ENCODE assay signal across 22 cellular contexts in genomic region chr15:75356006-75356405, GRCh38. TPM values are rescaled to one million over a fixed set of nuclear protein-coding genes. Genes with fewer than 3 reads are reported as not detected.
A peak's percentile ranks its signal among the peaks of the same experiment; 100 is the strongest.
DNase-seq lines count a peak whose midpoint lies in the region; ATAC-seq, FAIRE-seq and TF ChIP-seq lines count a peak whose summit lies in the region.
"Had no signal": no experiment of that assay in that cellular context is flagged by ENCODE, and none has a peak within 500 bp of the region (broad histone marks: within the 10 kb centered on the region; RNA-seq: fewer than 3 reads in every experiment).

No MANE protein-coding gene starts in this region.

- H3K4me3 ChIP-seq in IMR-90 (ENCODE audit: insufficient read depth, low read depth, low read length) (no peak overlapping the region), neuronal stem cell (ENCODE audit: low read length in 2 of 2) (no peak overlapping the region), BE2C (ENCODE audit: low read depth, low read length) (no peak overlapping the region)
- H3K4me3 ChIP-seq: BLaER1 treated with 17β-estradiol and CSF1 and Interleukin-3, amounts not matched to agents 10 nM and 100 nM; PC-9 had no signal

- H3K56ac ChIP-seq in IMR-90 (ENCODE audit: extremely low read depth, insufficient read depth, low read length) = no peak overlapping the region

- peak overlapping the region; percentile 19 for H2AK9ac ChIP-seq in IMR-90 (replicated peaks; ENCODE audit: low read depth, low read length, poor library complexity)

- H3K4me1 Mint-ChIP-seq in activated CD4-positive, alpha-beta T cell treated with anti-CD3 and anti-CD28 coated beads, Interleukin-2, amount 10 ng/mL, durations not matched to agents 24 days and 14 days = no peaks in the 10 kb centered on the region

- H3K4me2 ChIP-seq in IMR-90 (ENCODE audit: low read depth, low read length) (no peak overlapping the region), neuronal stem cell (ENCODE audit: insufficient read depth, low read length, poor library complexity, severe bottlenecking) (no peak overlapping the region)
- H3K4me2 ChIP-seq: BLaER1 treated with 17β-estradiol and CSF1 and Interleukin-3, amounts not matched to agents 10 nM and 100 nM; PC-9 had no signal

- in situ Hi-C loops in IMR-90 (cut with MboI; ENCODE audit: low sequenced_read_pairs) = no loop called here

- H3K36me3 ChIP-seq in IMR-90 (ENCODE audit: control insufficient read depth, insufficient read depth, low read length) = peaks cover 46% of the 10 kb centered on the region
- peaks cover 30 to 52% of the 10 kb centered on the region in 2 donors for H3K36me3 ChIP-seq in neuronal stem cell (replicated peaks in 1 of 2; ENCODE audit: control insufficient read depth in 2 of 2, insufficient read depth in 2 of 2, low read length in 2 of 2)
- H3K36me3 ChIP-seq in BE2C = peaks cover 20% of the 10 kb centered on the region

- no peaks in the 10 kb centered on the region for H3K9me3 ChIP-seq in IMR-90 (ENCODE audit: control insufficient read depth, insufficient read depth, low read length)
- H3K9me3 ChIP-seq in neuronal stem cell (replicated peaks in 1 of 2; ENCODE audit: control insufficient read depth in 2 of 2, insufficient read depth in 1 of 2, low read depth in 1 of 2, low read length in 2 of 2) = peaks cover 0 to 2% of the 10 kb centered on the region in 2 donors
- no peaks in the 10 kb centered on the region for H3K9me3 ChIP-seq in BE2C
- H3K9me3 ChIP-seq: BLaER1 treated with 17β-estradiol and CSF1 and Interleukin-3, amounts not matched to agents 10 nM and 100 nM had no signal

- H3K23ac ChIP-seq in IMR-90 (ENCODE audit: low read depth, low read length) (no peak overlapping the region), neuronal stem cell (ENCODE audit: low read depth, low read length, poor library complexity) (peak overlapping the region; percentile 25)

- H2BK120ac ChIP-seq in IMR-90 (ENCODE audit: low read depth, low read length) (no peak overlapping the region), neuronal stem cell (ENCODE audit: low read depth, low read length) (no peak overlapping the region)

- no peaks in the 10 kb centered on the region for H3K4me1 ChIP-seq in IMR-90 (ENCODE audit: control insufficient read depth, insufficient read depth, low read length)
- no peaks in the 10 kb centered on the region for H3K4me1 ChIP-seq in neuronal stem cell (ENCODE audit: control insufficient read depth in 2 of 2, insufficient read depth in 1 of 2, low read depth in 1 of 2, low read length in 2 of 2)
- no peaks in the 10 kb centered on the region for H3K4me1 ChIP-seq in BE2C

- TF ChIP-seq POLR2A in GM12891 (IDR thresholded peaks at IDR 0.05; ENCODE audit: low read depth, low read length) (no peak), IMR-90 (IDR thresholded peaks at IDR 0.05; ENCODE audit: low read depth, low read length) (no peak)

- H3K27me3 Mint-ChIP-seq in activated CD4-positive, alpha-beta T cell treated with anti-CD3 and anti-CD28 coated beads, Interleukin-2, amount 10 ng/mL, durations not matched to agents 24 days and 14 days = no peaks in the 10 kb centered on the region
- H3K27me3 Mint-ChIP-seq: CD4-positive, alpha-beta T cell; IgD-negative memory B cell had no signal

- TF ChIP-seq CTCF in IMR-90 (conservative IDR thresholded peaks at IDR 0.05; ENCODE audit: low read depth, low read length) = no peak
- TF ChIP-seq CTCF in BE2C (IDR thresholded peaks at IDR 0.05; ENCODE audit: low read depth, low read length) = no peak

- H2BK5ac ChIP-seq in IMR-90 (ENCODE audit: low read depth, low read length, poor library complexity, severe bottlenecking) (no peak overlapping the region), neuronal stem cell (ENCODE audit: low read length) (no peak overlapping the region)

- H3K14ac ChIP-seq in IMR-90 (replicated peaks; ENCODE audit: low read depth, low read length) (no peak overlapping the region), neuronal stem cell (ENCODE audit: low read length) (peak overlapping the region; percentile 21)

- TF ChIP-seq RAD21 in IMR-90 (IDR thresholded peaks at IDR 0.05; ENCODE audit: low read length) = no peak

- no peak overlapping the region for H4K91ac ChIP-seq in IMR-90 (ENCODE audit: insufficient read depth, low read depth, low read length)
- H4K91ac ChIP-seq in neuronal stem cell (ENCODE audit: low read depth, low read length, poor library complexity) = no peak overlapping the region

- POLR2A ChIA-PET in IMR-90 (lab: Charles Lee; ENCODE audit: unreplicated experiment) = no interaction called here

- DNase-seq in GM12891 (ENCODE audit: insufficient read length, low spot score) (peak; percentile 17), IMR-90 (no peak), iPS-NIHi11 (ENCODE audit: low spot score) (peak; percentile 24), neuronal stem cell (ENCODE audit: low spot score) (no peak), BE2C (no peak)
- DNase-seq in activated CD4-positive, alpha-beta T cell treated with anti-CD3 and anti-CD28 coated beads, Interleukin-2, amount 10 ng/mL, durations not matched to agents 24 days and 14 days = no peak
- DNase-seq: CD4-positive, alpha-beta T cell; NCI-H1092; NCI-H1417 treated with DMSO at 0.1 percent for 48 hours; NCI-H1694 treated with DMSO at 0.1 percent for 48 hours; NCI-H2081; NCI-H2227 treated with DMSO at 0.1 percent for 48 hours; NCI-H526 treated with DMSO at 0.1 percent for 48 hours; PC-9; SHP77 had no signal

- intact Hi-C loops in IMR-90 (cut with micrococcal nuclease) = no loop called here
- intact Hi-C loops in activated CD4-positive, alpha-beta T cell treated with anti-CD3 and anti-CD28 coated beads, Interleukin-2, amount 10 ng/mL, durations not matched to agents 24 days and 14 days (cut with micrococcal nuclease) = no loop called here

- H3K36me3 Mint-ChIP-seq in activated CD4-positive, alpha-beta T cell treated with anti-CD3 and anti-CD28 coated beads, Interleukin-2, amount 10 ng/mL, durations not matched to agents 24 days and 14 days (ENCODE audit: low read depth) = peaks cover 22% of the 10 kb centered on the region

- no peak overlapping the region for H2BK12ac ChIP-seq in neuronal stem cell (ENCODE audit: low read length)

- H3K79me1 ChIP-seq in IMR-90 (ENCODE audit: low read depth in 1 of 2, low read length in 2 of 2) (no peaks in the 10 kb centered on the region; a peak in 1 of 4 replicates), neuronal stem cell (ENCODE audit: low read depth, low read length) (no peaks in the 10 kb centered on the region)

- H2AK5ac ChIP-seq in IMR-90 (ENCODE audit: low read depth, low read length) = no peak overlapping the region
- no peak overlapping the region for H2AK5ac ChIP-seq in neuronal stem cell (ENCODE audit: low read depth, low read length)

- no peak for FAIRE-seq in GM12891 (lab: Jason Lieb, UNC)
- FAIRE-seq: A204.1, G401.6, HTR-8/SVneo had no signal

- H3K9ac ChIP-seq in IMR-90 (ENCODE audit: low read depth, low read length) (no peak overlapping the region), neuronal stem cell (ENCODE audit: low read depth, low read length, poor library complexity) (no peak overlapping the region)
- H3K9ac ChIP-seq: BLaER1 treated with 17β-estradiol and CSF1 and Interleukin-3, amounts not matched to agents 10 nM and 100 nM had no signal

- H2BK15ac ChIP-seq in IMR-90 (ENCODE audit: low read depth, low read length) = no peak overlapping the region
- H2BK15ac ChIP-seq in neuronal stem cell (ENCODE audit: low read length) = no peak overlapping the region

- H3K18ac ChIP-seq in IMR-90 (ENCODE audit: low read depth, low read length) (no peak overlapping the region), neuronal stem cell (ENCODE audit: low read length) (no peak overlapping the region)

- no peaks in the 10 kb centered on the region for H4K20me1 ChIP-seq in IMR-90 (ENCODE audit: insufficient read depth, low read length)

- peaks cover 11% of the 10 kb centered on the region for H3K9me1 ChIP-seq in IMR-90 (ENCODE audit: insufficient read depth, low read length)

- H3K4ac ChIP-seq in IMR-90 (ENCODE audit: low read depth, low read length) (no peak overlapping the region), neuronal stem cell (ENCODE audit: low read length) (no peak overlapping the region)

- no peak overlapping the region for H4K5ac ChIP-seq in IMR-90 (ENCODE audit: low read depth, low read length)

- no peak overlapping the region for H2BK20ac ChIP-seq in IMR-90 (ENCODE audit: low read depth, low read length)

- H2AFZ ChIP-seq in IMR-90 (replicated peaks; ENCODE audit: low read length, poor library complexity) (no peak overlapping the region), neuronal stem cell (ENCODE audit: low read length) (no peak overlapping the region)
- H2AFZ ChIP-seq: PC-9 had no signal

- no peak overlapping the region for H3K4me3 Mint-ChIP-seq in activated CD4-positive, alpha-beta T cell treated with anti-CD3 and anti-CD28 coated beads, Interleukin-2, amount 10 ng/mL, durations not matched to agents 24 days and 14 days
- H3K4me3 Mint-ChIP-seq: CD4-positive, alpha-beta T cell had no signal

- H4K8ac ChIP-seq in IMR-90 (ENCODE audit: low read depth in 2 of 2, low read length in 2 of 2) (no peak overlapping the region), neuronal stem cell (ENCODE audit: low read depth, low read length) (no peak overlapping the region)

- CTCF ChIA-PET in IMR-90 (lab: Yijun Ruan, JAX) = no interaction called here

- 83% methylated on average over 17 of the region's 28 CpGs; no CpG with 5 or more reads in 1 of the 2 experiments for WGBS in IMR-90 (ENCODE audit: extremely low coverage in 2 of 2, insufficient read length in 1 of 2), 2 experiments
- WGBS in neuronal stem cell (ENCODE audit: extremely low coverage in 2 of 2, insufficient read length in 2 of 2, insufficient replicate concordance in 1 of 2), 2 donors = no CpG with 5 or more reads among the region's 28 CpGs

- dilution Hi-C loops in IMR-90 (cut with HindIII; ENCODE audit: low sequenced_read_pairs, unreplicated experiment) = no loop called here

- no peak for ATAC-seq in IMR-90 (ENCODE audit: low read depth)
- ATAC-seq in GM21447 (IDR thresholded peaks at IDR 0.05; ENCODE audit: unreplicated experiment) = no peak
- ATAC-seq in GM19351 (IDR thresholded peaks at IDR 0.05; ENCODE audit: unreplicated experiment) = no peak

- no peaks in the 10 kb centered on the region for H3K27me3 ChIP-seq in IMR-90 (ENCODE audit: control insufficient read depth, insufficient read depth, low read length)
- H3K27me3 ChIP-seq in neuronal stem cell (ENCODE audit: control insufficient read depth in 3 of 3, insufficient read depth in 3 of 3, low read depth in 1 of 3, low read length in 3 of 3) = no peaks in the 10 kb centered on the region
- no peaks in the 10 kb centered on the region for H3K27me3 ChIP-seq in BE2C
- H3K27me3 ChIP-seq: BLaER1 treated with 17β-estradiol and CSF1 and Interleukin-3, amounts not matched to agents 10 nM and 100 nM had no signal

- no peak overlapping the region for H3K27ac Mint-ChIP-seq in activated CD4-positive, alpha-beta T cell treated with anti-CD3 and anti-CD28 coated beads, Interleukin-2, amount 10 ng/mL, durations not matched to agents 24 days and 14 days
- H3K27ac Mint-ChIP-seq: CD4-positive, alpha-beta T cell had no signal

- H3K9me3 Mint-ChIP-seq in activated CD4-positive, alpha-beta T cell treated with anti-CD3 and anti-CD28 coated beads, Interleukin-2, amount 10 ng/mL, durations not matched to agents 24 days and 14 days = no peaks in the 10 kb centered on the region
- H3K9me3 Mint-ChIP-seq: CD4-positive, alpha-beta T cell; IgD-negative memory B cell had no signal

- no TSS peak for BruUV-seq in IMR-90 (replicated peaks; lab: Mats Ljungman, UMichigan)

- H3K27ac ChIP-seq in IMR-90 (ENCODE audit: insufficient read depth, low read length) (no peak overlapping the region), neuronal stem cell (replicated peaks; ENCODE audit: low read length) (no peak overlapping the region)
- H3K27ac ChIP-seq: BLaER1 treated with 17β-estradiol and CSF1 and Interleukin-3, amounts not matched to agents 10 nM and 100 nM; PC-9 had no signal

RNA-seq across cellular contexts. Expression of gene NEIL1, which starts 9.2 kb away (rescaled TPM):
- polyA plus RNA-seq in GM12891 (2012; ENCODE audit: low read depth, missing spikeins) = 27.8 TPM
- total RNA-seq in IMR-90 (2012; rRNA removed) = 0.56 and 1.1 TPM in 2 replicates
- polyA plus RNA-seq in IMR-90 (2012; rRNA removed) = 3.6 and 3.7 TPM in 2 replicates
- polyA plus RNA-seq in IMR-90 (2012; cell fraction: cytosol; rRNA removed) = 1.0 and 1.4 TPM in 2 replicates
- polyA plus RNA-seq in IMR-90 (2012; cell fraction: nucleus; rRNA removed; ENCODE audit: low replicate concordance) = 26.0 and 30.5 TPM in 2 replicates
- polyA plus RNA-seq in neuronal stem cell (2013, experiment 1 of 2) = 9.7 TPM
- 8.4 TPM for polyA plus RNA-seq in neuronal stem cell (2013, experiment 2 of 2)
- total RNA-seq in activated CD4-positive, alpha-beta T cell treated with anti-CD3 and anti-CD28 coated beads, Interleukin-2, amount 10 ng/mL, durations not matched to agents 24 days and 14 days = 3.7 and 4.7 TPM in 2 replicates
- 7.6 TPM for polyA plus RNA-seq in BE2C (2012; ENCODE audit: insufficient read depth, insufficient read length, low read depth)

RNA-seq across cellular contexts. Expression of gene MAN2C1, which starts 12.4 kb away (rescaled TPM):
- 85.5 TPM for polyA plus RNA-seq in GM12891 (2012; ENCODE audit: low read depth, missing spikeins)
- total RNA-seq in IMR-90 (2012; rRNA removed) = 29.7 and 34.8 TPM in 2 replicates
- polyA plus RNA-seq in IMR-90 (2012; rRNA removed) = 153 and 157 TPM in 2 replicates
- 35.8 and 42.7 TPM in 2 replicates for polyA plus RNA-seq in IMR-90 (2012; cell fraction: cytosol; rRNA removed)
- 1,121 and 2,846 TPM in 2 replicates for polyA plus RNA-seq in IMR-90 (2012; cell fraction: nucleus; rRNA removed; ENCODE audit: low replicate concordance)
- polyA plus RNA-seq in neuronal stem cell (2013, experiment 1 of 2) = 55.9 TPM
- 51.3 TPM for polyA plus RNA-seq in neuronal stem cell (2013, experiment 2 of 2)
- total RNA-seq in activated CD4-positive, alpha-beta T cell treated with anti-CD3 and anti-CD28 coated beads, Interleukin-2, amount 10 ng/mL, durations not matched to agents 24 days and 14 days = 232 and 255 TPM in 2 replicates
- polyA plus RNA-seq in BE2C (2012; ENCODE audit: insufficient read depth, insufficient read length, low read depth) = 161 TPM

RNA-seq across cellular contexts. Expression of gene COMMD4, which starts 20.1 kb away (rescaled TPM):
- 99.8 TPM for polyA plus RNA-seq in GM12891 (2012; ENCODE audit: low read depth, missing spikeins)
- total RNA-seq in IMR-90 (2012; rRNA removed) = 91.2 and 95.5 TPM in 2 replicates
- polyA plus RNA-seq in IMR-90 (2012; rRNA removed) = 133 and 162 TPM in 2 replicates
- polyA plus RNA-seq in IMR-90 (2012; cell fraction: cytosol; rRNA removed) = 171 and 191 TPM in 2 replicates
- 147 and 297 TPM in 2 replicates for polyA plus RNA-seq in IMR-90 (2012; cell fraction: nucleus; rRNA removed; ENCODE audit: low replicate concordance)
- 54.6 TPM for polyA plus RNA-seq in neuronal stem cell (2013, experiment 1 of 2)
- 57.9 TPM for polyA plus RNA-seq in neuronal stem cell (2013, experiment 2 of 2)
- 79.5 and 86.7 TPM in 2 replicates for total RNA-seq in activated CD4-positive, alpha-beta T cell treated with anti-CD3 and anti-CD28 coated beads, Interleukin-2, amount 10 ng/mL, durations not matched to agents 24 days and 14 days
- 74.7 TPM for polyA plus RNA-seq in BE2C (2012; ENCODE audit: insufficient read depth, insufficient read length, low read depth)

Comparison
In these comparisons a context has a peak if more than half of its experiments do, and no peak if none do; other contexts are left out.
1. DNase-seq: peak in GM12891 (single experiment) and iPS-NIHi11 (single experiment); none in IMR-90 (single experiment), neuronal stem cell (single experiment), activated CD4-positive, alpha-beta T cell treated with anti-CD3 and anti-CD28 coated beads, Interleukin-2, amount 10 ng/mL, durations not matched to agents 24 days and 14 days (single experiment) and BE2C (single experiment).